Comparison of ENCODE assay signal across 2 cellular contexts in genomic region chr4:79659308-79659870, GRCh38.
DNase-seq lines count a peak whose midpoint lies in the region; ATAC-seq, FAIRE-seq and TF ChIP-seq lines count a peak whose summit lies in the region.
"Not testable (repeated sequence)": the region's sequence is repeated elsewhere in the genome, so short reads cannot be mapped to it uniquely, and the experiment has no call there.

No MANE protein-coding gene starts in this region.

- H2AFZ ChIP-seq in K562 (ENCODE audit: low read depth, low read length), result not testable (repeated sequence)

- not testable (repeated sequence) for TF ChIP-seq CTCF in HEK293 (tag by site-specific recombination; IDR thresholded peaks at IDR 0.05); K562 (IDR thresholded peaks at IDR 0.05 in 2 of 3, conservative IDR thresholded peaks at IDR 0.05 in 1 of 3; ENCODE audit: insufficient read depth in 2 of 3, low read depth in 1 of 3, low read length in 3 of 3)

- in situ Hi-C loops in K562 (cut with MboI), result not testable (repeated sequence)

- TF ChIP-seq POLR2A in K562 (conservative IDR thresholded peaks at IDR 0.05), result not testable (repeated sequence)

- 29% methylated on average over 5 of the region's 5 CpGs for WGBS in K562 (ENCODE audit: insufficient coverage, low coverage, missing lambda C conversion rate)

- H3K9me3 ChIP-seq in HEK293 (ENCODE audit: control insufficient read depth, insufficient read depth, low read depth, low read length); K562 (replicated peaks; ENCODE audit: control insufficient read depth, insufficient read depth, low read depth, low read length): not testable (repeated sequence)

- ATAC-seq in K562, result not testable (repeated sequence)

- not testable (repeated sequence) for H3K4me2 ChIP-seq in K562 (ENCODE audit: insufficient read depth, low read length)

- H3K4me3 ChIP-seq in HEK293 (ENCODE audit: low read depth, low read length); K562: not testable (repeated sequence)

- H3K79me2 ChIP-seq in K562 (ENCODE audit: control insufficient read depth, insufficient read depth, low read length), result not testable (repeated sequence)

- H3K27me3 ChIP-seq in K562 (ENCODE audit: control insufficient read depth in 2 of 2, insufficient read depth in 2 of 2, low read length in 2 of 2), result not testable (repeated sequence)

- TF ChIP-seq EP300 in K562 (IDR thresholded peaks at IDR 0.05; ENCODE audit: low read length), result not testable (repeated sequence)

- not testable (repeated sequence) for H3K9me1 ChIP-seq in K562 (ENCODE audit: control insufficient read depth, insufficient read depth, low read length)

- FAIRE-seq in K562 (lab: Jason Lieb, UNC), result not testable (repeated sequence)

- not testable (repeated sequence) for H3K27ac ChIP-seq in HEK293 (ENCODE audit: extremely low read depth, low read depth, low read length); K562 (ENCODE audit: extremely low read depth, low read depth, low read length)

- not testable (repeated sequence) for TF ChIP-seq RAD21 in K562 (CRISPR knock-in tag; conservative IDR thresholded peaks at IDR 0.05 in 1 of 2, IDR thresholded peaks at IDR 0.05 in 1 of 2)

- H3K9ac ChIP-seq in K562 (ENCODE audit: insufficient read depth in 1 of 2, low read depth in 2 of 2, low read length in 2 of 2), result not testable (repeated sequence)

- intact Hi-C loops in K562 (cut with micrococcal nuclease), result not testable (repeated sequence)

- POLR2A ChIA-PET in HEK293 (lab: Yijun Ruan, JAX); K562 (lab: Yijun Ruan, JAX): not testable (repeated sequence)

- CTCF ChIA-PET in HEK293 (lab: Yijun Ruan, JAX); K562 (lab: Yijun Ruan, JAX; ENCODE audit: low intra/inter-chr PET ratio): not testable (repeated sequence)

- BruUV-seq in K562 (replicated peaks; lab: Mats Ljungman, UMichigan), result not testable (repeated sequence)

- not testable (repeated sequence) for H3K36me3 ChIP-seq in HEK293 (ENCODE audit: control insufficient read depth in 2 of 2, insufficient read depth in 1 of 2, low read length in 2 of 2); K562 (ENCODE audit: control insufficient read depth, insufficient read depth, low read length)

- not testable (repeated sequence) for DNase-seq in K562 (ENCODE audit: extremely low read depth in 1 of 4, low spot score in 3 of 4)

- not testable (repeated sequence) for H4K20me1 ChIP-seq in K562 (replicated peaks; ENCODE audit: control insufficient read depth, insufficient read depth, low read length)

- H3K4me1 ChIP-seq in HEK293 (ENCODE audit: control insufficient read depth, insufficient read depth, low read length); K562 (replicated peaks in 1 of 2; ENCODE audit: control insufficient read depth in 2 of 2, insufficient read depth in 2 of 2, low read length in 2 of 2): not testable (repeated sequence)

TF ChIP-seq in HEK293, 187 proteins besides CTCF, POLR2A, EP300 and RAD21:
- TF ChIP-seq ZNF707 (tag by site-specific recombination; IDR thresholded peaks at IDR 0.05), result peak; percentile 84

TF ChIP-seq in K562, 482 proteins besides CTCF, POLR2A, EP300 and RAD21:
- 0 out of 2 replicates have a peak, but pooled peaks have one; percentile 15 for TF ChIP-seq CC2D1A (IDR thresholded peaks at IDR 0.05)
- peak; percentile 80 for TF ChIP-seq ZNF707 (CRISPR knock-in tag; conservative IDR thresholded peaks at IDR 0.05)
- peak; percentile 93 for TF ChIP-seq ZNF431 (CRISPR knock-in tag; IDR thresholded peaks at IDR 0.05)
